In the genomic region with DNA sequence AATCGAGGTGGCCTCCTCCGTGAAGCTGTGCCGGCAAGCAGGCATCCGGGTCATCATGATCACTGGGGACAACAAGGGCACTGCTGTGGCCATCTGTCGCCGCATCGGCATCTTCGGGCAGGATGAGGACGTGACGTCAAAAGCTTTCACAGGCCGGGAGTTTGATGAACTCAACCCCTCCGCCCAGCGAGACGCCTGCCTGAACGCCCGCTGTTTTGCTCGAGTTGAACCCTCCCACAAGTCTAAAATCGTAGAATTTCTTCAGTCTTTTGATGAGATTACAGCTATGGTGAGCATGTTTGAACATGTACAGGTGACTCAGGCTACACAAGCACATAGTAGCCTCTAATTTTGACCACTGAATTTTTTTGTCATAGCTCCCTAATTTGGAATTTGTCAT, we compare ENCODE assay signal across 18 cellular contexts. TPM values are rescaled to one million over a fixed set of nuclear protein-coding genes. Genes with fewer than 3 reads are reported as not detected.
A peak's percentile ranks its signal among the peaks of the same experiment; 100 is the strongest.
DNase-seq lines count a peak whose midpoint lies in the region; ATAC-seq and TF ChIP-seq lines count a peak whose summit lies in the region.
"Had no signal": no experiment of that assay in that cellular context is flagged by ENCODE, and none has a peak within 500 bp of the region (broad histone marks: within the 10 kb centered on the region; RNA-seq: fewer than 3 reads in every experiment).

No MANE protein-coding gene starts in this region.

- H3K4me3 Mint-ChIP-seq in endodermal cell: no peak overlapping the region
- no peak overlapping the region for H3K4me3 Mint-ChIP-seq in osteocyte (ENCODE audit: unreplicated experiment)
- H3K4me3 Mint-ChIP-seq: CD4-positive, alpha-beta memory T cell had no signal

- no peaks in the 10 kb centered on the region for H3K27me3 ChIP-seq in endodermal cell (ENCODE audit: control insufficient read depth, insufficient read depth, low read length, poor library complexity, severe bottlenecking)
- H3K27me3 ChIP-seq: left lung, upper lobe of right lung had no signal

- H3K36me3 Mint-ChIP-seq in endodermal cell (ENCODE audit: low read depth) (peaks cover 94% of the 10 kb centered on the region), osteocyte (ENCODE audit: unreplicated experiment) (peaks cover 78% of the 10 kb centered on the region)

- H3K27ac Mint-ChIP-seq in endodermal cell (peak overlapping the region; percentile 67), osteocyte (ENCODE audit: unreplicated experiment) (peak overlapping the region; percentile 39)

- no peak overlapping the region for H3K4me3 ChIP-seq in endodermal cell (ENCODE audit: low read length)
- H3K4me3 ChIP-seq: left lung, upper lobe of right lung had no signal

- H3K9ac ChIP-seq in endodermal cell (ENCODE audit: extremely low read depth, low read length, poor library complexity, severe bottlenecking): no peak overlapping the region

- no peaks in the 10 kb centered on the region for H3K9me3 Mint-ChIP-seq in endodermal cell
- H3K9me3 Mint-ChIP-seq in osteocyte (ENCODE audit: unreplicated experiment): no peaks in the 10 kb centered on the region
- H3K9me3 Mint-ChIP-seq: CD4-positive, alpha-beta memory T cell had no signal

- H3K27me3 Mint-ChIP-seq in endodermal cell (ENCODE audit: insufficient read depth) (no peaks in the 10 kb centered on the region), osteocyte (ENCODE audit: unreplicated experiment) (no peaks in the 10 kb centered on the region)
- H3K27me3 Mint-ChIP-seq: CD4-positive, alpha-beta memory T cell had no signal

- H3K4me1 ChIP-seq in endodermal cell (ENCODE audit: control insufficient read depth, insufficient read depth, low read length): no peaks in the 10 kb centered on the region
- H3K4me1 ChIP-seq: upper lobe of right lung had no signal

- WGBS in endodermal cell (ENCODE audit: insufficient coverage in 1 of 2, insufficient read length in 1 of 2), 2 experiments: 95 to 99% methylated on average over 18 of the region's 18 CpGs

- no peak for ATAC-seq in HG02885 (IDR thresholded peaks at IDR 0.05; ENCODE audit: poor library complexity, unreplicated experiment)
- ATAC-seq: upper lobe of right lung had no signal

- no peak overlapping the region for H3K27ac ChIP-seq in endodermal cell (ENCODE audit: low read depth, low read length)
- H3K27ac ChIP-seq: upper lobe of right lung had no signal

- peaks cover 99% of the 10 kb centered on the region for H3K36me3 ChIP-seq in endodermal cell (ENCODE audit: control insufficient read depth, insufficient read depth, low read length)

- TF ChIP-seq CTCF in endodermal cell (conservative IDR thresholded peaks at IDR 0.05) (no peak), osteocyte (IDR thresholded peaks at IDR 0.05) (no peak)

- peak; percentile 36 for DNase-seq in activated CD8-positive, alpha-beta memory T cell treated with anti-CD3 and anti-CD28 coated beads, Interleukin-2, amount 50 U/mL, for 48 hours
- no peak for DNase-seq in activated CD8-positive, alpha-beta memory T cell treated with anti-CD3 and anti-CD28 coated beads, Interleukin-2, amount 50 U/mL, for 4 hours
- peak; percentile 35 for DNase-seq in LHCN-M2 (ENCODE audit: low read depth)
- peak; percentile 48 for DNase-seq in endodermal cell
- DNase-seq in osteocyte (ENCODE audit: extremely low spot score, unreplicated experiment): no peak
- DNase-seq in NAMALWA (ENCODE audit: low spot score): no peak
- no peak for DNase-seq in SIG-M5 (lab: John Stamatoyannopoulos, UW)
- DNase-seq: ACHN; CD4-positive, alpha-beta memory T cell; DMS79 treated with DMSO at 0.1 percent for 48 hours; KBM-7; left lung; NCI-H1092 treated with DMSO at 0.1 percent for 48 hours; NCI-H2171; NCI-H774; stimulated activated naive CD4-positive, alpha-beta T cell treated with Interleukin-2 at 50 U/mL for 16 hours; upper lobe of right lung had no signal

- H3K9me3 ChIP-seq in endodermal cell (ENCODE audit: control insufficient read depth, low read length): no peaks in the 10 kb centered on the region
- H3K9me3 ChIP-seq: left lung, upper lobe of right lung had no signal

- H3K4me1 Mint-ChIP-seq in endodermal cell (no peaks in the 10 kb centered on the region), osteocyte (ENCODE audit: unreplicated experiment) (no peaks in the 10 kb centered on the region)

RNA-seq across cellular contexts. Expression of gene ATP2A2, which starts 59.7 kb away (rescaled TPM):
- total RNA-seq in LHCN-M2 (2014; rRNA removed) (114 and 132 TPM in 2 replicates), endodermal cell (100 to 1,000 TPM; 151 to 235 TPM), osteocyte (183 and 197 TPM in 2 replicates)
- 73.9 TPM for polyA plus RNA-seq in LHCN-M2 (2012)
- polyA plus RNA-seq in endodermal cell (2013, experiment 1 of 2): 164 TPM
- 164 TPM for polyA plus RNA-seq in endodermal cell (2013, experiment 2 of 2)

Comparison
In these comparisons a context has a peak if more than half of its experiments do, and no peak if none do; other contexts are left out.
1. DNase-seq: peak in activated CD8-positive, alpha-beta memory T cell treated with anti-CD3 and anti-CD28 coated beads, Interleukin-2, amount 50 U/mL, for 48 hours (single experiment), LHCN-M2 (single experiment) and endodermal cell (single experiment); none in activated CD8-positive, alpha-beta memory T cell treated with anti-CD3 and anti-CD28 coated beads, Interleukin-2, amount 50 U/mL, for 4 hours (single experiment), osteocyte (single experiment), NAMALWA (single experiment) and SIG-M5 (single experiment).